In the genomic region with DNA sequence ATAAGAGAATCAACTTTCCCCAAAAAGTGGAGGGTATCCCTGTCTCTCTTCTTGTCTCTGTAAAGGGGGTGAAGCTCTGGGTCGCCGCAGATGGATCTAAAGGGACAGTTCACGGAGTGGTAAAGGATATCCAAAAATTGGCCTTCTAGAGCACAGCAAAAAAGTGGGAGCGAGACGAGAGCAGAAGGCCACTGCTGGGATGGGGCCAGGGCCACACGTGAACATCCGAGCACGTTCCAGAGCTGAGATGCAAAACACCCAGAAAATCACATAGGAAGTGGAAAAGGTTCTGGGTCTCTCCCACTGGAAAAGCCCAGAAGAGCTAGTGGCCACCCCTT, we compare ENCODE assay signal across 8 cellular contexts. TPM values are rescaled to one million over a fixed set of nuclear protein-coding genes. Genes with fewer than 3 reads are reported as not detected.
DNase-seq lines count a peak whose midpoint lies in the region; ATAC-seq lines count a peak whose summit lies in the region.

No MANE protein-coding gene starts in this region.

- no peaks in the 10 kb centered on the region for H3K9me3 Mint-ChIP-seq in activated naive CD8-positive, alpha-beta T cell treated with anti-CD3 and anti-CD28 coated beads for 36 hours
- H3K9me3 Mint-ChIP-seq in immature natural killer cell, result no peaks in the 10 kb centered on the region
- no peaks in the 10 kb centered on the region for H3K9me3 Mint-ChIP-seq in stimulated activated memory B cell treated with anti-CD40 and anti-IgM and Interleukin-4, amounts not matched to agents 10 μg/mL and 1 μg/mL and 100 μg/mL, for 72 hours

- H3K36me3 Mint-ChIP-seq in activated naive CD8-positive, alpha-beta T cell treated with anti-CD3 and anti-CD28 coated beads for 36 hours, result no peaks in the 10 kb centered on the region
- peaks cover 0 to 4% (median 4%) of the 10 kb centered on the region in 3 donors for H3K36me3 Mint-ChIP-seq in immature natural killer cell
- H3K36me3 Mint-ChIP-seq in stimulated activated memory B cell treated with anti-CD40 and anti-IgM and Interleukin-4, amounts not matched to agents 10 μg/mL and 1 μg/mL and 100 μg/mL, for 72 hours, result peaks cover 7% of the 10 kb centered on the region

- peak overlapping the region; percentile 77 for H3K4me3 Mint-ChIP-seq in activated naive CD8-positive, alpha-beta T cell treated with anti-CD3 and anti-CD28 coated beads for 36 hours
- peak overlapping the region; percentile 83 to 95 (median 89) for H3K4me3 Mint-ChIP-seq in immature natural killer cell
- peak overlapping the region; percentile 90 for H3K4me3 Mint-ChIP-seq in stimulated activated memory B cell treated with anti-CD40 and anti-IgM and Interleukin-4, amounts not matched to agents 10 μg/mL and 1 μg/mL and 100 μg/mL, for 72 hours

- H3K36me3 ChIP-seq in HUES48 (ENCODE audit: control insufficient read depth, insufficient read depth, low read length), result no peaks in the 10 kb centered on the region

- H3K27ac Mint-ChIP-seq in activated naive CD8-positive, alpha-beta T cell treated with anti-CD3 and anti-CD28 coated beads for 36 hours, result peak overlapping the region; percentile 42
- peak overlapping the region; percentile 89 to 96 (median 95) for H3K27ac Mint-ChIP-seq in immature natural killer cell
- peak overlapping the region; percentile 73 for H3K27ac Mint-ChIP-seq in stimulated activated memory B cell treated with anti-CD40 and anti-IgM and Interleukin-4, amounts not matched to agents 10 μg/mL and 1 μg/mL and 100 μg/mL, for 72 hours

- H3K4me3 ChIP-seq in HUES48 (ENCODE audit: low read depth, low read length), result peak overlapping the region; percentile 79

- no peak for ATAC-seq in stimulated activated memory B cell treated with anti-CD40 and anti-IgM and Interleukin-4, amounts not matched to agents 10 μg/mL and 1 μg/mL and 100 μg/mL, for 72 hours
- no peak for ATAC-seq in GM21360 (IDR thresholded peaks at IDR 0.05; ENCODE audit: unreplicated experiment)
- no peak for ATAC-seq in HG03095 (IDR thresholded peaks at IDR 0.05; ENCODE audit: unreplicated experiment)

- H3K9ac ChIP-seq in HUES48 (ENCODE audit: low read depth, low read length), result peak overlapping the region; percentile 70; the same call in 1 of the 2 replicates

- no peaks in the 10 kb centered on the region for H3K27me3 Mint-ChIP-seq in activated naive CD8-positive, alpha-beta T cell treated with anti-CD3 and anti-CD28 coated beads for 36 hours
- peaks cover 11 to 27% (median 12%) of the 10 kb centered on the region in 3 donors for H3K27me3 Mint-ChIP-seq in immature natural killer cell (ENCODE audit: low read depth in 3 of 3)
- no peaks in the 10 kb centered on the region for H3K27me3 Mint-ChIP-seq in stimulated activated memory B cell treated with anti-CD40 and anti-IgM and Interleukin-4, amounts not matched to agents 10 μg/mL and 1 μg/mL and 100 μg/mL, for 72 hours

- no peaks in the 10 kb centered on the region for H3K27me3 ChIP-seq in HUES48 (ENCODE audit: control insufficient read depth, insufficient read depth, low read length)

- peaks cover 50% of the 10 kb centered on the region for H3K4me1 Mint-ChIP-seq in activated naive CD8-positive, alpha-beta T cell treated with anti-CD3 and anti-CD28 coated beads for 36 hours
- H3K4me1 Mint-ChIP-seq in immature natural killer cell, result peaks cover 58 to 64% of the 10 kb centered on the region in 2 donors
- H3K4me1 Mint-ChIP-seq in stimulated activated memory B cell treated with anti-CD40 and anti-IgM and Interleukin-4, amounts not matched to agents 10 μg/mL and 1 μg/mL and 100 μg/mL, for 72 hours, result peaks cover 59% of the 10 kb centered on the region

- H3K27ac ChIP-seq in HUES48 (ENCODE audit: low read depth, low read length), result no peak overlapping the region

- peaks cover 38% of the 10 kb centered on the region for H3K4me1 ChIP-seq in HUES48 (ENCODE audit: control insufficient read depth, insufficient read depth, low read length)

- DNase-seq in activated naive CD8-positive, alpha-beta T cell treated with anti-CD3 and anti-CD28 coated beads for 36 hours, result no peak
- no peak for DNase-seq in immature natural killer cell
- no peak for DNase-seq in germinal center (ENCODE audit: low spot score)
- DNase-seq in SHP77 treated with DMSO at 0.1 percent for 48 hours (lab: John Stamatoyannopoulos, UW), result no peak

- no peaks in the 10 kb centered on the region for H3K9me3 ChIP-seq in HUES48 (ENCODE audit: control insufficient read depth, insufficient read depth, low read length)

RNA-seq across cellular contexts. Expression of gene TRAM2, which starts 0.8 kb away (rescaled TPM):
- total RNA-seq in activated naive CD8-positive, alpha-beta T cell treated with anti-CD3 and anti-CD28 coated beads for 36 hours, result 1 to 10 TPM; 1.6 to 2.0 TPM
- polyA plus RNA-seq in immature natural killer cell, result 1 to 10 TPM; 1.7 to 7.0 (median 4.4) TPM

Comparison
In these comparisons a context has a peak if more than half of its experiments do, and no peak if none do; other contexts are left out.
1. H3K27ac Mint-ChIP-seq: peak in every context shown above with its lines; median percentile 95 in immature natural killer cell; 73 in stimulated activated memory B cell treated with anti-CD40 and anti-IgM and Interleukin-4, amounts not matched to agents 10 μg/mL and 1 μg/mL and 100 μg/mL, for 72 hours; 42 in activated naive CD8-positive, alpha-beta T cell treated with anti-CD3 and anti-CD28 coated beads for 36 hours.